In genomic region chr7:117582219-117582704, GRCh38 we compare ENCODE assay signal across 11 cellular contexts.
DNase-seq lines count a peak whose midpoint lies in the region; ATAC-seq and TF ChIP-seq lines count a peak whose summit lies in the region.
"Had no signal": no experiment of that assay in that cellular context is flagged by ENCODE, and none has a peak within 500 bp of the region (broad histone marks: within the 10 kb centered on the region; RNA-seq: fewer than 3 reads in every experiment).

No MANE protein-coding gene starts in this region.

- H3K4me2 ChIP-seq in MM.1S (ENCODE audit: low read depth, low read length), result no peak overlapping the region

- no peak for TF ChIP-seq EP300 in esophagus muscularis mucosa (IDR thresholded peaks at IDR 0.05)

- no peak overlapping the region for H2AFZ ChIP-seq in MM.1S (ENCODE audit: low read length)

- no peaks in the 10 kb centered on the region for H3F3A ChIP-seq in MM.1S (ENCODE audit: insufficient read depth, low read length)

- no peaks in the 10 kb centered on the region for H3K27me3 ChIP-seq in esophagus muscularis mucosa
- H3K27me3 ChIP-seq in MM.1S (replicated peaks; ENCODE audit: insufficient read depth, low read length), result no peaks in the 10 kb centered on the region

- H3K36me3 ChIP-seq in esophagus muscularis mucosa (no peaks in the 10 kb centered on the region), mesodermal cell (ENCODE audit: control insufficient read depth, insufficient read depth, low read length) (no peaks in the 10 kb centered on the region), MM.1S (replicated peaks; ENCODE audit: insufficient read depth, low read length) (no peaks in the 10 kb centered on the region)

- DNase-seq in AG08396 (ENCODE audit: low spot score) (peak; percentile 52), HuH-7.5 (ENCODE audit: low spot score) (peak; percentile 19), esophagus muscularis mucosa (ENCODE audit: extremely low spot score) (no peak), NCI-H2029 treated with DMSO at 0.1 percent for 48 hours (lab: John Stamatoyannopoulos, UW) (no peak), MM.1S (no peak)
- DNase-seq: CD4-positive, alpha-beta memory T cell; NCI-H524 treated with DMSO at 0.1 percent for 48 hours; stimulated activated naive CD4-positive, alpha-beta T cell had no signal

- TF ChIP-seq CTCF in esophagus muscularis mucosa (IDR thresholded peaks at IDR 0.05), result no peak
- no peak for TF ChIP-seq CTCF in MM.1S (IDR thresholded peaks at IDR 0.05; ENCODE audit: low read length)

- ATAC-seq in GM18517 (IDR thresholded peaks at IDR 0.05; ENCODE audit: unreplicated experiment), result no peak
- no peak for ATAC-seq in HG03378 (IDR thresholded peaks at IDR 0.05; ENCODE audit: unreplicated experiment)

- no peak overlapping the region for H3K9ac ChIP-seq in MM.1S (ENCODE audit: low read length)

- no peaks in the 10 kb centered on the region for H3K9me2 ChIP-seq in MM.1S (replicated peaks; ENCODE audit: insufficient read depth, low read length)

- no peak overlapping the region for H3K4me3 ChIP-seq in esophagus muscularis mucosa
- no peak overlapping the region for H3K4me3 ChIP-seq in mesodermal cell (ENCODE audit: extremely low read depth, insufficient read depth, low read length, poor library complexity, severe bottlenecking)
- H3K4me3 ChIP-seq in MM.1S (ENCODE audit: low read length), result no peak overlapping the region

- H3K9me3 ChIP-seq in esophagus muscularis mucosa (no peaks in the 10 kb centered on the region), mesodermal cell (ENCODE audit: control insufficient read depth, low read length) (no peaks in the 10 kb centered on the region), MM.1S (replicated peaks; ENCODE audit: insufficient read depth, low read length) (no peaks in the 10 kb centered on the region)

- H3K27ac ChIP-seq in esophagus muscularis mucosa (replicated peaks in 1 of 4), result peak overlapping the region in 3 of 4 donors; percentile 24 to 36 (median 28)
- H3K27ac ChIP-seq in mesodermal cell (ENCODE audit: low read depth, low read length, severe bottlenecking), result peak overlapping the region; percentile 74
- no peak overlapping the region for H3K27ac ChIP-seq in MM.1S (ENCODE audit: low read length)

- intact Hi-C loops in esophagus muscularis mucosa (cut with DNase I), result no loop called here

- no peaks in the 10 kb centered on the region for H4K20me1 ChIP-seq in MM.1S (ENCODE audit: insufficient read depth, low read length)

- H3K4me1 ChIP-seq in esophagus muscularis mucosa (peaks cover 0 to 14% (median 7%) of the 10 kb centered on the region in 4 donors), mesodermal cell (ENCODE audit: control insufficient read depth, insufficient read depth, low read length, poor library complexity, severe bottlenecking) (peaks cover 2% of the 10 kb centered on the region), MM.1S (ENCODE audit: low read length) (no peaks in the 10 kb centered on the region)

- H3K79me2 ChIP-seq in MM.1S (ENCODE audit: low read length), result no peaks in the 10 kb centered on the region

- WGBS in esophagus muscularis mucosa, result 10% methylated on average over 1 of the region's 1 CpG
- WGBS in mesodermal cell (ENCODE audit: insufficient coverage in 2 of 2), 2 experiments, result no CpG with 5 or more reads among the region's 1 CpG

- no peak for TF ChIP-seq POLR2A in esophagus muscularis mucosa (IDR thresholded peaks at IDR 0.05; ENCODE audit: low read depth)

Comparison
In these comparisons a context has a peak if more than half of its experiments do, and no peak if none do; other contexts are left out.
1. DNase-seq: peak in AG08396 (single experiment) and HuH-7.5 (single experiment); none in esophagus muscularis mucosa (single experiment), NCI-H2029 treated with DMSO at 0.1 percent for 48 hours (single experiment) and MM.1S (single experiment).